10 cellular contexts compared by ENCODE assay signal in the genomic region with DNA sequence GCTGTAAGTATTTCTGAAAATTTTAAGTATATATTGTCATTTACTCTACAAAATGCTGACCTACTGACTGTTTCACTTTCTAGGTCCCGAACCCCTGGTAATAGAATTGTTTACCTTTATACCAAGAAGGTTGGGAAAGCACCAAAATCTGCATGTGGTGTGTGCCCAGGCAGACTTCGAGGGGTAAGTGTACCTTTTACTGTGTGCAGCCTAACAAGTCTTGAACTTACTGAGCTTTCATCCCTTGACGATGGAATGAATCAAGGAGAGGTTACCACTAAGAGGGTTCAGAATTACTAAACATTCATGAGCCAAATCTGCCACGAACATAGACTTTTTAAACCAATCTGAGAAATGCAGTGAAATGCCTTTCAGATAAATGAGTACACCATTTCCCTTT. TPM values are rescaled to one million over a fixed set of nuclear protein-coding genes. Genes with fewer than 3 reads are reported as not detected.
A peak's percentile ranks its signal among the peaks of the same experiment; 100 is the strongest.
DNase-seq lines count a peak whose midpoint lies in the region; ATAC-seq and TF ChIP-seq lines count a peak whose summit lies in the region.
"Had no signal": no experiment of that assay in that cellular context is flagged by ENCODE, and none has a peak within 500 bp of the region (broad histone marks: within the 10 kb centered on the region; RNA-seq: fewer than 3 reads in every experiment).

No MANE protein-coding gene starts in this region.

- no peaks in the 10 kb centered on the region for H3K9me3 Mint-ChIP-seq in CD4-positive, alpha-beta T cell

- H3K27me3 Mint-ChIP-seq in CD4-positive, alpha-beta T cell: no peaks in the 10 kb centered on the region

- in situ Hi-C loops in astrocyte of the spinal cord (cut with HindIII; ENCODE audit: low sequenced_read_pairs): no loop called here

- POLR2A ChIA-PET in CD4-positive, alpha-beta T cell (lab: Charles Lee): interaction anchor here (3.9 kb wide), 1 partner anchor 29 kb away, joined by 52 read pairs; a partner anchor contains a TSS

- ATAC-seq in CD4-positive, alpha-beta T cell (ENCODE audit: poor library complexity): no peak
- ATAC-seq in GM19467 (IDR thresholded peaks at IDR 0.05; ENCODE audit: unreplicated experiment): no peak
- ATAC-seq in GM21717 (IDR thresholded peaks at IDR 0.05; ENCODE audit: unreplicated experiment): no peak

- H3K27ac Mint-ChIP-seq in CD4-positive, alpha-beta T cell: peak overlapping the region; percentile 99

- intact Hi-C loops in CD4-positive, alpha-beta T cell (cut with DNase I, micrococcal nuclease): loop anchor here in 1 of 2 experiments (5.0 to 10.0 kb wide), 4 partner anchors 810 to 1193 kb away; a partner anchor contains a TSS

- H3K4me1 ChIP-seq in muscle layer of duodenum (ENCODE audit: control insufficient read depth in 1 of 2, insufficient read depth in 2 of 2, low read length in 2 of 2): peaks cover 8 to 17% of the 10 kb centered on the region in 2 donors

- H3K36me3 Mint-ChIP-seq in CD4-positive, alpha-beta T cell (ENCODE audit: low read depth): peaks cover 88% of the 10 kb centered on the region

- no peaks in the 10 kb centered on the region for H3K27me3 ChIP-seq in CD4-positive, alpha-beta T cell (ENCODE audit: control insufficient read depth, insufficient read depth, low read length)
- H3K27me3 ChIP-seq in muscle layer of duodenum (ENCODE audit: low read depth, low read length): no peaks in the 10 kb centered on the region

- peak overlapping the region; percentile 97 for H3K4me3 Mint-ChIP-seq in CD4-positive, alpha-beta T cell

- no peak overlapping the region for H3K27ac ChIP-seq in CD4-positive, alpha-beta T cell (ENCODE audit: low read depth, low read length)
- H3K27ac ChIP-seq in muscle layer of duodenum (ENCODE audit: low read length): peak overlapping the region; percentile 95

- H3K4me3 ChIP-seq in Jurkat, Clone E6-1 (ENCODE audit: low read length): peak overlapping the region; percentile 97
- peak overlapping the region; percentile 85 for H3K4me3 ChIP-seq in astrocyte of the spinal cord (ENCODE audit: low read depth, low read length)
- no peak overlapping the region for H3K4me3 ChIP-seq in muscle layer of duodenum (ENCODE audit: low read depth in 1 of 2, low read length in 2 of 2)

- H3K36me3 ChIP-seq in muscle layer of duodenum (ENCODE audit: control insufficient read depth in 1 of 2, insufficient read depth in 2 of 2, low read length in 2 of 2): peaks cover 30 to 52% of the 10 kb centered on the region in 2 donors

- CTCF ChIA-PET in CD4-positive, alpha-beta T cell (lab: Charles Lee): no interaction called here

- H3K9me3 ChIP-seq in CD4-positive, alpha-beta T cell (ENCODE audit: control insufficient read depth, low read length): no peaks in the 10 kb centered on the region
- no peaks in the 10 kb centered on the region for H3K9me3 ChIP-seq in muscle layer of duodenum (ENCODE audit: control insufficient read depth in 1 of 2, low read length in 2 of 2)

- no peak for DNase-seq in CD4-positive, alpha-beta T cell
- DNase-seq in Jurkat, Clone E6-1 (ENCODE audit: low read depth, low spot score): no peak
- DNase-seq in astrocyte of the spinal cord (ENCODE audit: low read depth, low spot score) (no peak), HPDE6-E6E7 (ENCODE audit: extremely low spot score) (no peak), H4 (ENCODE audit: low spot score) (no peak)
- DNase-seq: hypothalamus; stimulated activated CD4-positive, alpha-beta T cell treated with anti-CD3 and anti-CD28 coated beads, Interleukin-2, amount 100 ng/mL, for 24 hours had no signal

- peaks cover 62% of the 10 kb centered on the region for H3K4me1 Mint-ChIP-seq in CD4-positive, alpha-beta T cell (ENCODE audit: low read depth)

- no peak for TF ChIP-seq CTCF in CD4-positive, alpha-beta T cell (IDR thresholded peaks at IDR 0.05)
- no peak for TF ChIP-seq CTCF in astrocyte of the spinal cord (IDR thresholded peaks at IDR 0.05; ENCODE audit: low read depth, low read length)

RNA-seq across cellular contexts. Expression of a gene that starts 1.6 kb away (rescaled TPM):
- 1,000 to 10,000 TPM; 3,283 to 3,551 TPM for total RNA-seq in CD4-positive, alpha-beta T cell
- 2,635 TPM for polyA plus RNA-seq in Jurkat, Clone E6-1 (2012; ENCODE audit: insufficient read depth, insufficient read length)
- total RNA-seq in H4 (2014; rRNA removed; shearing (Covaris generic)): 1,239 and 1,294 TPM in 2 replicates

RNA-seq across cellular contexts. Expression of a gene that starts 28.4 kb away (rescaled TPM):
- 10 to 100 TPM; 21.8 to 25.5 TPM for total RNA-seq in CD4-positive, alpha-beta T cell
- polyA plus RNA-seq in Jurkat, Clone E6-1 (2012; ENCODE audit: insufficient read depth, insufficient read length): 170 TPM
- total RNA-seq in H4 (2014; rRNA removed; shearing (Covaris generic)): 277 and 290 TPM in 2 replicates

Comparison
In these comparisons a context has a peak if more than half of its experiments do, and no peak if none do; other contexts are left out.
1. H3K4me3 ChIP-seq: peak in Jurkat, Clone E6-1 (single experiment) and astrocyte of the spinal cord (single experiment); none in muscle layer of duodenum (0 of 2).
2. RNA of a gene that starts 28.4 kb away (total RNA-seq): 277 to 290 TPM in H4; 21.8 to 25.5 TPM in CD4-positive, alpha-beta T cell; every median in the first group is over 10 times any median in the second.